In the genomic region with DNA sequence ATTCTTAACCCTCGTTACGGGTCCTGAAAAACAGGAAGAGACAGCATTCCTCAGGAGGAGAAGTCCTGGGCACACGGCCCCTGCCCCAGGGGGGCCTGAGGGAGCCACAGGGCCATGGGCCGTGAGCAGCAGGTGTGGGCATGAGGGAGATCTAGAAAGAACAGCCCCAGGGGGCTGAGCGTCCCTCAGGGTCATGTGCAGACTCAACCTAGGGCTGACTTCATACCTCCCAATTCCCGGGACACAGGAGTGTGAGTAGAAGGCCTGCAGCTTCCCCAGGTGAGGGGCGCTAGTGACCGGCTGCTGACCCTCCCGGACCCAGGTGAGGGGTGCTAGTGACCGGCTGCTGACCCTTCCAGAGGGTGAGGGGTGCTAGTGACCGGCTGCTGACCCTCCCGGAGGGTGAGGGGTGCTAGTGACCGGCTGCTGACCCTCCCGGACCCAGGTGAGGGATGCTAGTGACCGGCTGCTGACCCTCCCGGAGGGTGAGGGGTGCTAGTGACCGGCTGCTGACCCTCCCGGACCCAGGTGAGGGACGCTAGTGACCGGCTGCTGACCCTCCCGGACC, we compare ENCODE assay signal across 1 cellular context.
A peak's percentile ranks its signal among the peaks of the same experiment; 100 is the strongest.
TF ChIP-seq lines count a peak whose summit lies in the region.

No MANE protein-coding gene starts in this region.

TF ChIP-seq in HEK293, 187 proteins besides CTCF, POLR2A, EP300 and RAD21 (continued from another document):
- TF ChIP-seq, protein P1, sequence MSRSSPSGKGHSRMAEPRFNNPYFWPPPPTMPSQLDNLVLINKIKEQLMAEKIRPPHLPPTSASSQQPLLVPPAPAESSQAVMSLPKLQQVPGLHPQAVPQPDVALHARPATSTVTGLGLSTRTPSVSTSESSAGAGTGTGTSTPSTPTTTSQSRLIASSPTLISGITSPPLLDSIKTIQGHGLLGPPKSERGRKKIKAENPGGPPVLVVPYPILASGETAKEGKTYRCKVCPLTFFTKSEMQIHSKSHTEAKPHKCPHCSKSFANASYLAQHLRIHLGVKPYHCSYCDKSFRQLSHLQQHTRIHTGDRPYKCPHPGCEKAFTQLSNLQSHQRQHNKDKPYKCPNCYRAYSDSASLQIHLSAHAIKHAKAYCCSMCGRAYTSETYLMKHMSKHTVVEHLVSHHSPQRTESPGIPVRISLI (tag by site-specific recombination; IDR thresholded peaks at IDR 0.05), result no peak
- peak; percentile 68 for TF ChIP-seq ZIC2 (tag by site-specific recombination; IDR thresholded peaks at IDR 0.05)
- TF ChIP-seq GLIS1 (tag by site-specific recombination; IDR thresholded peaks at IDR 0.05), result no peak
TF ChIP-seq in HEK293: peak in this region for 1.
